20 cellular contexts compared by ENCODE assay signal in the genomic region with DNA sequence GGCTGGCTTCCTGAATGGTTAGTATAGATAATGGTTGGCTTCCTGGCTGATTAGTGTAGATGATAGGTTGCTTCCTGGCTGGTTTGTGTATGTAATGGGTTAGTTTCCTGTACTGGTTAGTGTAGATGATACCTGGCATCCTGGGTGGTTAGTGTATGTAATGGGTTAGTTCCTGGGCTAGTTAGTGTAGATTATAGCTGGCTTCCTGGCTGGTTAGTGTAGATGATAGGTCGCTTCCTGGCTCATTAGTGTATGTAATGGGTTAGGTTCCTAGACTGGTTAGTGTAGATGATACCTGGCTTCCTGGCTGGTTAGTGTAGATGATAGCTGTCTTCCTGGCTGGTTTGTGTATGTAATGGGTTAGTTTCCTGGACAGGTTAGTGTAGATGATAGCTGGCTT.
"Had no signal": no experiment of that assay in that cellular context is flagged by ENCODE, and none has a peak within 500 bp of the region (broad histone marks: within the 10 kb centered on the region; RNA-seq: fewer than 3 reads in every experiment).

No MANE protein-coding gene starts in this region.

- H3K36me3 Mint-ChIP-seq: IgD-negative memory B cell had no signal

- H3K27ac Mint-ChIP-seq: IgD-negative memory B cell had no signal

- H3K4me1 Mint-ChIP-seq: IgD-negative memory B cell had no signal

- DNase-seq: KG1, MG63, NCI-H1092, NCI-H1105 treated with DMSO at 0.1 percent for 48 hours, NCI-H1436, NCI-H187, NCI-H2029, NCI-H2081 treated with DMSO at 0.1 percent for 48 hours, NCI-H2171, NCI-H226, NCI-H446, NCI-H510A, NCI-H524 treated with DMSO at 0.1 percent for 48 hours, NCI-H69, NCI-H774, RPMI8226, SIG-M5 had no signal

- H3K4me3 Mint-ChIP-seq: IgD-negative memory B cell had no signal

- H3K4me3 ChIP-seq: MG63, SJSA1, SK-N-MC had no signal
